ENCODE assay signal across 9 cellular contexts in the genomic region with DNA sequence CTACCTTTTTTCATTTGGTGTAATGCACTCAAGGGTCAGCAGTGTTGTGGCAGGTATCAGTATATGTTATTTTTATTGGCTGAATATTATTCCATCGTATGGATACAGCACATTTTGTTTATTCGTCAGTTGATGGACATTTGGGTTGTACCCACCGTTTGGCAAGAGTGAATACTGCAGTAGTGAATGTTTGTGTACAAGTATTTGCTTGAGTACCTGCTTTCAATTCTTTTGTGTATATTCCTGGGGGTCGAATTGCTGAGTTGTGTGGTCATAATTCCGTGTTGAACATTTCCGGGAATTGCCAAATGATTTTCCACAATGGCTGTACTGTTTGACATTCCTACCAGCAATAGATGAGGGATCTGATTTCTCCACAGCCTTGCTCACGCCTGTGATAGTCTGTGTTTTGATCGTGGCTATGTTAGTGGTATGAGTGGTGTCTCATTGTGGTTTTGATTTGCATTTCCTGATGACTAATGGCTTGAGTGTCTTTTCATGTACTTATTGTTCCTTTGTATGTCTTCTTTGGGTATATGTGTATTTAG.
A peak's percentile ranks its signal among the peaks of the same experiment; 100 is the strongest.
DNase-seq lines count a peak whose midpoint lies in the region; ATAC-seq lines count a peak whose summit lies in the region.
"Had no signal": no experiment of that assay in that cellular context is flagged by ENCODE, and none has a peak within 500 bp of the region (broad histone marks: within the 10 kb centered on the region; RNA-seq: fewer than 3 reads in every experiment).

No MANE protein-coding gene starts in this region.

- no peak overlapping the region for H3K9ac ChIP-seq in mucosa of stomach (ENCODE audit: low read length)

- DNase-seq in DMS153 treated with DMSO at 0.1 percent for 48 hours (lab: John Stamatoyannopoulos, UW; ENCODE audit: unreplicated experiment) (peak; percentile 14), MG63 (peak; percentile 62), amniotic epithelial cell (ENCODE audit: low read depth) (peak; percentile 82), NCI-H1930 (lab: John Stamatoyannopoulos, UW) (no peak), COR-L47 (lab: John Stamatoyannopoulos, UW) (no peak)
- DNase-seq: retina had no signal

- ATAC-seq in GM18520 (IDR thresholded peaks at IDR 0.05; ENCODE audit: unreplicated experiment) (no peak), HG03045 (IDR thresholded peaks at IDR 0.05; ENCODE audit: unreplicated experiment) (no peak)

- H3K27me3 ChIP-seq in MG63, result no peaks in the 10 kb centered on the region
- H3K27me3 ChIP-seq in mucosa of stomach (ENCODE audit: control insufficient read depth, insufficient read depth, low read length), result no peaks in the 10 kb centered on the region

- H3K9me3 ChIP-seq in MG63, result no peaks in the 10 kb centered on the region
- H3K9me3 ChIP-seq in mucosa of stomach (ENCODE audit: control insufficient read depth, low read length), result no peaks in the 10 kb centered on the region

- no peaks in the 10 kb centered on the region for H3K36me3 ChIP-seq in MG63
- H3K36me3 ChIP-seq in mucosa of stomach (ENCODE audit: control insufficient read depth, insufficient read depth, low read length), result no peaks in the 10 kb centered on the region

- peaks cover 69% of the 10 kb centered on the region for H3K4me1 ChIP-seq in mucosa of stomach (ENCODE audit: control insufficient read depth, insufficient read depth, low read length)

- no peak overlapping the region for H3K4me3 ChIP-seq in MG63
- peak overlapping the region; percentile 17 for H3K4me3 ChIP-seq in mucosa of stomach (ENCODE audit: low read length)

Comparison
In these comparisons a context has a peak if more than half of its experiments do, and no peak if none do; other contexts are left out.
1. DNase-seq: peak in DMS153 treated with DMSO at 0.1 percent for 48 hours (single experiment), MG63 (single experiment) and amniotic epithelial cell (single experiment); none in NCI-H1930 (0 of 2) and COR-L47 (single experiment).